25 cellular contexts compared by ENCODE assay signal in genomic region chr17:52357855-52358254, GRCh38.
DNase-seq lines count a peak whose midpoint lies in the region; ATAC-seq, FAIRE-seq and TF ChIP-seq lines count a peak whose summit lies in the region.
"Had no signal": no experiment of that assay in that cellular context is flagged by ENCODE, and none has a peak within 500 bp of the region (broad histone marks: within the 10 kb centered on the region; RNA-seq: fewer than 3 reads in every experiment).

No MANE protein-coding gene starts in this region.

- H4K20me1 ChIP-seq in HepG2 (ENCODE audit: insufficient read depth, low read length), result no peaks in the 10 kb centered on the region
- no peaks in the 10 kb centered on the region for H4K20me1 ChIP-seq in K562 (replicated peaks; ENCODE audit: control insufficient read depth, insufficient read depth, low read length)
- H4K20me1 ChIP-seq: BLaER1 had no signal

- 1% methylated on average over 2 of the region's 2 CpGs for WGBS in HepG2 (ENCODE audit: low lambda C conversion rate)
- 66% methylated on average over 2 of the region's 2 CpGs for WGBS in right lobe of liver (ENCODE audit: insufficient coverage, low coverage, low lambda C conversion rate, missing lambda C conversion rate)
- WGBS in K562 (ENCODE audit: insufficient coverage, low coverage, missing lambda C conversion rate), result 0% methylated on average over 2 of the region's 2 CpGs
- 80 to 90% (median 84%) methylated on average over 2 of the region's 2 CpGs for WGBS in ovary, 3 donors

- no peak overlapping the region for H3K9ac ChIP-seq in HepG2 (ENCODE audit: insufficient read depth, low read depth, low read length)
- H3K9ac ChIP-seq in K562 (ENCODE audit: insufficient read depth in 1 of 2, low read depth in 2 of 2, low read length in 2 of 2), result no peak overlapping the region
- H3K9ac ChIP-seq: BLaER1 had no signal

- H3K4me3 ChIP-seq in HepG2 (replicated peaks in 1 of 3; ENCODE audit: insufficient read depth in 1 of 3, low read depth in 2 of 3, low read length in 3 of 3) (no peak overlapping the region), right lobe of liver (no peak overlapping the region), K562 (no peak overlapping the region), ovary (no peak overlapping the region)
- H3K4me3 ChIP-seq: BLaER1, GM12878 had no signal

- H3K79me2 ChIP-seq in HepG2 (ENCODE audit: insufficient read depth, low read length) (no peaks in the 10 kb centered on the region), K562 (ENCODE audit: control insufficient read depth, insufficient read depth, low read length) (no peaks in the 10 kb centered on the region)

- TF ChIP-seq EP300 in HepG2 (IDR thresholded peaks at IDR 0.05; ENCODE audit: low read depth in 2 of 2, low read length in 2 of 2) (no peak), HepG2 (CRISPR knock-in tag; IDR thresholded peaks at IDR 0.05; ENCODE audit: borderline replicate concordance) (no peak), K562 (IDR thresholded peaks at IDR 0.05; ENCODE audit: low read length) (no peak), ovary (IDR thresholded peaks at IDR 0.05) (no peak)

- no peak overlapping the region for H3K4me3 Mint-ChIP-seq in endothelial cell (ENCODE audit: unreplicated experiment)
- H3K4me3 Mint-ChIP-seq: CD14-positive monocyte; CD4-positive, alpha-beta memory T cell; CD4-positive, CD25-positive, alpha-beta regulatory T cell; CD8-positive, alpha-beta memory T cell had no signal

- in situ Hi-C loops in HepG2 (cut with HindIII; ENCODE audit: extremely low pct_ligation_motif_present, low pct_unique_long_range_greater_than_20kb), result no loop called here
- in situ Hi-C loops in K562 (cut with MboI), result no loop called here

- H3K27ac Mint-ChIP-seq in endothelial cell (ENCODE audit: unreplicated experiment), result no peak overlapping the region
- H3K27ac Mint-ChIP-seq: CD14-positive monocyte; CD4-positive, alpha-beta memory T cell; CD4-positive, CD25-positive, alpha-beta regulatory T cell; CD8-positive, alpha-beta memory T cell had no signal

- FAIRE-seq in HepG2 (lab: Jason Lieb, UNC), result no peak
- FAIRE-seq in K562 (lab: Jason Lieb, UNC), result no peak
- FAIRE-seq: GM12878, GM12892, GM18507 had no signal

- H3K36me3 Mint-ChIP-seq in endothelial cell (ENCODE audit: low read depth, unreplicated experiment), result no peaks in the 10 kb centered on the region
- H3K36me3 Mint-ChIP-seq: CD14-positive monocyte; CD4-positive, alpha-beta memory T cell; CD4-positive, CD25-positive, alpha-beta regulatory T cell had no signal

- H2AFZ ChIP-seq in HepG2 (ENCODE audit: low read length) (no peak overlapping the region), K562 (ENCODE audit: low read depth, low read length) (no peak overlapping the region)

- H3K27me3 ChIP-seq in HepG2 (ENCODE audit: control insufficient read depth in 1 of 2, insufficient read depth in 2 of 2, low read length in 2 of 2), result no peaks in the 10 kb centered on the region
- H3K27me3 ChIP-seq in right lobe of liver, result peaks cover 0 to 6% of the 10 kb centered on the region in 2 donors
- H3K27me3 ChIP-seq in K562 (ENCODE audit: control insufficient read depth in 2 of 2, insufficient read depth in 2 of 2, low read length in 2 of 2), result no peaks in the 10 kb centered on the region
- no peaks in the 10 kb centered on the region for H3K27me3 ChIP-seq in ovary
- H3K27me3 ChIP-seq: BE2C, BLaER1 had no signal

- H3K27ac ChIP-seq in HepG2 (ENCODE audit: extremely low read length, insufficient read depth, low read length) (no peak overlapping the region), right lobe of liver (no peak overlapping the region), K562 (ENCODE audit: extremely low read depth, low read depth, low read length) (no peak overlapping the region), ovary (no peak overlapping the region)
- H3K27ac ChIP-seq: 22Rv1, BLaER1 had no signal

- peaks cover 1% of the 10 kb centered on the region for H3K27me3 Mint-ChIP-seq in endothelial cell (ENCODE audit: unreplicated experiment)
- H3K27me3 Mint-ChIP-seq: CD4-positive, alpha-beta memory T cell; CD4-positive, CD25-positive, alpha-beta regulatory T cell had no signal

- no peaks in the 10 kb centered on the region for H3K9me3 Mint-ChIP-seq in endothelial cell (ENCODE audit: unreplicated experiment)

- BruUV-seq in HepG2 (replicated peaks; lab: Mats Ljungman, UMichigan) (no TSS peak), K562 (replicated peaks; lab: Mats Ljungman, UMichigan) (no TSS peak)

- no peaks in the 10 kb centered on the region for H3K36me3 ChIP-seq in HepG2 (replicated peaks in 1 of 2; ENCODE audit: control insufficient read depth in 1 of 2, insufficient read depth in 2 of 2, low read length in 2 of 2)
- no peaks in the 10 kb centered on the region for H3K36me3 ChIP-seq in right lobe of liver
- no peaks in the 10 kb centered on the region for H3K36me3 ChIP-seq in K562 (ENCODE audit: control insufficient read depth, insufficient read depth, low read length)
- no peaks in the 10 kb centered on the region for H3K36me3 ChIP-seq in ovary
- H3K36me3 ChIP-seq: BE2C, BLaER1 had no signal

- TF ChIP-seq CTCF in HepG2 (CRISPR knock-in tag; IDR thresholded peaks at IDR 0.05) (no peak), right lobe of liver (IDR thresholded peaks at IDR 0.05) (no peak), K562 (IDR thresholded peaks at IDR 0.05 in 2 of 3, conservative IDR thresholded peaks at IDR 0.05 in 1 of 3; ENCODE audit: insufficient read depth in 2 of 3, low read depth in 1 of 3, low read length in 3 of 3) (no peak), endothelial cell (IDR thresholded peaks at IDR 0.05; ENCODE audit: unreplicated experiment) (no peak), ovary (IDR thresholded peaks at IDR 0.05) (no peak)

- intact Hi-C loops in HepG2 (cut with micrococcal nuclease; ENCODE audit: unreplicated experiment), result no loop called here
- intact Hi-C loops in right lobe of liver (cut with DNase I), result no loop called here
- intact Hi-C loops in K562 (cut with micrococcal nuclease), result no loop called here
- intact Hi-C loops in ovary (cut with DNase I), result no loop called here

- TF ChIP-seq RAD21 in HepG2 (CRISPR knock-in tag; IDR thresholded peaks at IDR 0.05) (no peak), K562 (CRISPR knock-in tag; conservative IDR thresholded peaks at IDR 0.05 in 1 of 2, IDR thresholded peaks at IDR 0.05 in 1 of 2) (no peak)

- no peaks in the 10 kb centered on the region for H3K4me1 Mint-ChIP-seq in endothelial cell (ENCODE audit: unreplicated experiment)
- H3K4me1 Mint-ChIP-seq: CD14-positive monocyte; CD4-positive, alpha-beta memory T cell; CD4-positive, CD25-positive, alpha-beta regulatory T cell; CD8-positive, alpha-beta memory T cell had no signal

- peaks cover 51% of the 10 kb centered on the region for H3K9me3 ChIP-seq in HepG2 (ENCODE audit: low read length)
- H3K9me3 ChIP-seq in right lobe of liver, result no peaks in the 10 kb centered on the region
- no peaks in the 10 kb centered on the region for H3K9me3 ChIP-seq in K562 (replicated peaks; ENCODE audit: control insufficient read depth, insufficient read depth, low read depth, low read length)
- no peaks in the 10 kb centered on the region for H3K9me3 ChIP-seq in ovary
- H3K9me3 ChIP-seq: BE2C had no signal

- no peaks in the 10 kb centered on the region for H3K9me1 ChIP-seq in K562 (ENCODE audit: control insufficient read depth, insufficient read depth, low read length)

- no peaks in the 10 kb centered on the region for H3K4me1 ChIP-seq in HepG2 (ENCODE audit: insufficient read depth, low read length)
- no peaks in the 10 kb centered on the region for H3K4me1 ChIP-seq in right lobe of liver
- no peaks in the 10 kb centered on the region for H3K4me1 ChIP-seq in K562 (replicated peaks in 1 of 2; ENCODE audit: control insufficient read depth in 2 of 2, insufficient read depth in 2 of 2, low read length in 2 of 2)
- H3K4me1 ChIP-seq in ovary (ENCODE audit: insufficient read depth), result no peaks in the 10 kb centered on the region
- H3K4me1 ChIP-seq: BE2C, BLaER1 had no signal

- TF ChIP-seq POLR2A in HepG2 (IDR thresholded peaks at IDR 0.05; ENCODE audit: insufficient read depth in 1 of 2, low read depth in 2 of 2, low read length in 2 of 2) (no peak), right lobe of liver (IDR thresholded peaks at IDR 0.05) (no peak), K562 (conservative IDR thresholded peaks at IDR 0.05) (no peak), ovary (IDR thresholded peaks at IDR 0.05) (no peak)

- POLR2A ChIA-PET in HepG2 (lab: Yijun Ruan, JAX), result no interaction called here
- POLR2A ChIA-PET in K562 (lab: Yijun Ruan, JAX), result no interaction called here

- CTCF ChIA-PET in HepG2 (lab: Yijun Ruan, JAX; ENCODE audit: low intra/inter-chr PET ratio, low total read pairs) (no interaction called here), K562 (lab: Yijun Ruan, JAX; ENCODE audit: low intra/inter-chr PET ratio) (no interaction called here)

- DNase-seq in HepG2 (ENCODE audit: low spot score), result no peak
- no peak for DNase-seq in right lobe of liver
- no peak for DNase-seq in K562 (ENCODE audit: extremely low read depth in 1 of 4, low spot score in 3 of 4)
- no peak for DNase-seq in endothelial cell (ENCODE audit: low spot score)
- no peak for DNase-seq in ovary
- DNase-seq: ACHN; BE2C; C1 segment of cervical spinal cord; CD4-positive, alpha-beta memory T cell; CD4-positive, CD25-positive, alpha-beta regulatory T cell; CD8-positive, alpha-beta memory T cell; COR-L47; DMS 273 treated with DMSO at 0.1 percent for 48 hours; DMS153; DMS53; DMS79; DND-41; EL; GDM1 had no signal

- ATAC-seq in HepG2 (no peak), right lobe of liver (no peak), K562 (no peak)
- ATAC-seq: GM12878 had no signal

- H3K4me2 ChIP-seq in HepG2 (ENCODE audit: low read depth, low read length) (no peak overlapping the region), K562 (ENCODE audit: insufficient read depth, low read length) (no peak overlapping the region)
- H3K4me2 ChIP-seq: BLaER1 had no signal

TF ChIP-seq in HepG2, 621 proteins besides CTCF, POLR2A, EP300 and RAD21:
- TF ChIP-seq MAFF (IDR thresholded peaks at IDR 0.05; ENCODE audit: low read depth, low read length) (peak; percentile 99), ATM (IDR thresholded peaks at IDR 0.05; ENCODE audit: borderline replicate concordance) (no peak), MAFK (conservative IDR thresholded peaks at IDR 0.05 in 1 of 2, IDR thresholded peaks at IDR 0.05 in 1 of 2; ENCODE audit: low read length in 2 of 2) (peak; percentile 98 to 99)

TF ChIP-seq in K562, 482 proteins besides CTCF, POLR2A, EP300 and RAD21 (continues in another document):
- TF ChIP-seq MCM7 (IDR thresholded peaks at IDR 0.05) (no peak), KLF16 (IDR thresholded peaks at IDR 0.05) (no peak), FOXJ3 (CRISPR knock-in tag; IDR thresholded peaks at IDR 0.05) (no peak), MAFK (IDR thresholded peaks at IDR 0.05; ENCODE audit: low read length) (peak; percentile 93)

Comparison
In these comparisons a context has a peak if more than half of its experiments do, and no peak if none do; other contexts are left out.
1. Of the 241 proteins assayed by ChIP-seq in both HepG2 and K562: peak only in HepG2: none; only in K562: MAFG; in both: MAFF and MAFK; in neither: 238.